ENCODE assay signal across 9 cellular contexts in genomic region chr22:39524089-39524752, GRCh38. TPM values are rescaled to one million over a fixed set of nuclear protein-coding genes. Genes with fewer than 3 reads are reported as not detected.
DNase-seq lines count a peak whose midpoint lies in the region; ATAC-seq, FAIRE-seq and TF ChIP-seq lines count a peak whose summit lies in the region.
"Had no signal": no experiment of that assay in that cellular context is flagged by ENCODE, and none has a peak within 500 bp of the region (broad histone marks: within the 10 kb centered on the region; RNA-seq: fewer than 3 reads in every experiment).

No MANE protein-coding gene starts in this region.

- TF ChIP-seq CTCF in 22Rv1 (IDR thresholded peaks at IDR 0.05): no peak
- no peak for TF ChIP-seq CTCF in activated CD8-positive, alpha-beta T cell treated with anti-CD3 and anti-CD28 coated beads for 36 hours (IDR thresholded peaks at IDR 0.05)

- H3K36me3 Mint-ChIP-seq in activated CD8-positive, alpha-beta T cell treated with anti-CD3 and anti-CD28 coated beads for 36 hours (ENCODE audit: low read depth): peaks cover 69% of the 10 kb centered on the region
- H3K36me3 Mint-ChIP-seq in memory B cell: peaks cover 24% of the 10 kb centered on the region

- TF ChIP-seq POLR2A in GM12892 (IDR thresholded peaks at IDR 0.05; ENCODE audit: low read depth, low read length): peak; percentile 77; the same call in 1 of the 2 replicates

- peak overlapping the region; percentile 62 for H3K27ac Mint-ChIP-seq in activated CD8-positive, alpha-beta T cell treated with anti-CD3 and anti-CD28 coated beads for 36 hours
- peak overlapping the region; percentile 74 for H3K27ac Mint-ChIP-seq in memory B cell

- DNase-seq in GM12892 (ENCODE audit: insufficient read length) (no peak), memory B cell (ENCODE audit: low spot score in 2 of 2) (no peak), NCI-H187 (lab: John Stamatoyannopoulos, UW) (no peak), T1000 (lab: John Stamatoyannopoulos, UW) (no peak), NCI-H1930 (lab: John Stamatoyannopoulos, UW) (no peak), NCI-H2107 (lab: John Stamatoyannopoulos, UW) (no peak)
- peak; percentile 12 for DNase-seq in activated CD8-positive, alpha-beta T cell treated with anti-CD3 and anti-CD28 coated beads for 36 hours

- H3K27ac ChIP-seq in 22Rv1: peak overlapping the region; percentile 99

- FAIRE-seq in GM12892 (lab: Jason Lieb, UNC): no peak

- no peaks in the 10 kb centered on the region for H3K9me3 Mint-ChIP-seq in activated CD8-positive, alpha-beta T cell treated with anti-CD3 and anti-CD28 coated beads for 36 hours
- no peaks in the 10 kb centered on the region for H3K9me3 Mint-ChIP-seq in memory B cell

- no peaks in the 10 kb centered on the region for H3K27me3 Mint-ChIP-seq in activated CD8-positive, alpha-beta T cell treated with anti-CD3 and anti-CD28 coated beads for 36 hours
- H3K27me3 Mint-ChIP-seq in memory B cell: no peaks in the 10 kb centered on the region

- H3K4me1 Mint-ChIP-seq in activated CD8-positive, alpha-beta T cell treated with anti-CD3 and anti-CD28 coated beads for 36 hours (ENCODE audit: low read depth): peaks cover 62% of the 10 kb centered on the region
- H3K4me1 Mint-ChIP-seq in memory B cell: peaks cover 57% of the 10 kb centered on the region

- CTCF ChIA-PET in activated CD8-positive, alpha-beta T cell treated with anti-CD3 and anti-CD28 coated beads for 36 hours (lab: Charles Lee): interaction anchor here (1.2 to 11.1 kb wide), 3 partner anchors 11 to 27 kb away, joined by 3 to 323 read pairs (median 30); partner anchors contain the start of gene MIEF1

- POLR2A ChIA-PET in activated CD8-positive, alpha-beta T cell treated with anti-CD3 and anti-CD28 coated beads for 36 hours (lab: Charles Lee): interaction anchor here (0.5 to 13.6 kb wide), 11 partner anchors 9 to 419 kb away, joined by 3 to 234 read pairs (median 7); partner anchors contain the start of genes ATF4, MIEF1 and RPL3

- no peak for ATAC-seq in activated CD8-positive, alpha-beta T cell treated with anti-CD3 and anti-CD28 coated beads for 36 hours
- ATAC-seq in memory B cell (ENCODE audit: low read depth): no peak

- intact Hi-C loops in activated CD8-positive, alpha-beta T cell treated with anti-CD3 and anti-CD28 coated beads for 36 hours (cut with micrococcal nuclease): loop anchor here (2.0 to 5.0 kb wide), 2 partner anchors 19 to 207 kb away; partner anchors contain the start of gene RPL3

- H3K4me3 Mint-ChIP-seq in activated CD8-positive, alpha-beta T cell treated with anti-CD3 and anti-CD28 coated beads for 36 hours: peak overlapping the region; percentile 32
- peak overlapping the region; percentile 62 for H3K4me3 Mint-ChIP-seq in memory B cell

RNA-seq across cellular contexts. Expression of gene ATF4, which starts 3.9 kb away (rescaled TPM):
- polyA plus RNA-seq in GM12892 (2012; ENCODE audit: missing spikeins): 330 TPM
- total RNA-seq in activated CD8-positive, alpha-beta T cell treated with anti-CD3 and anti-CD28 coated beads for 36 hours: 100 to 1,000 TPM; 518 to 536 TPM

RNA-seq across cellular contexts. Expression of gene RPS19BP1, which starts 8.3 kb away (rescaled TPM):
- 46.3 TPM for polyA plus RNA-seq in GM12892 (2012; ENCODE audit: missing spikeins)
- 10 to 100 TPM; 68.5 to 71.7 TPM for total RNA-seq in activated CD8-positive, alpha-beta T cell treated with anti-CD3 and anti-CD28 coated beads for 36 hours

RNA-seq across cellular contexts. Expression of gene MIEF1, which starts 22.1 kb away (rescaled TPM):
- polyA plus RNA-seq in GM12892 (2012; ENCODE audit: missing spikeins): 15.2 TPM
- 10 to 100 TPM; 48.2 to 51.1 TPM for total RNA-seq in activated CD8-positive, alpha-beta T cell treated with anti-CD3 and anti-CD28 coated beads for 36 hours

RNA-seq across cellular contexts. Expression of gene CACNA1I, which starts 46.3 kb away (rescaled TPM):
- polyA plus RNA-seq in GM12892 (2012; ENCODE audit: missing spikeins): not detected
- total RNA-seq in activated CD8-positive, alpha-beta T cell treated with anti-CD3 and anti-CD28 coated beads for 36 hours: under 1 TPM; 0.07 to 0.09 TPM
- total RNA-seq: myocyte had no signal
